Comparison of ENCODE assay signal across 1 cellular context in the genomic region with DNA sequence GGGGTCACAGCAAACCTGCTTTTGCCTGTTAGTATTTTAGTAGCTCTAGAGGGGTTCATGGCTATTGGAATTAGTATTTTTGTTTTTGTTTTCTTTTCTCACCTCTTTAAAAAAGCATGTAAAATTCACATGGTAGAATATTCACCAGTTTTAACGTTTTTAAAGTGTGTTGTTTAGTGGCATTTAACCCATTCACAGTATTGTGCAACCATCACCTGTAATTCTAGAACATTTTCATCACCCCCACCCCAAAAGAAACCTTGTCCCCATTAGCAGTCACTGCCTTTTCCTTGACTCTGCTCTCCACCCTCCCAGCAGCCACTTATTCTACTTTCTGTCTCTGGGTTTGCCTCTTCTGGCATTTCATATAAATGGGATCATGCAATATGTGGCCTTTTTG.
TF ChIP-seq lines count a peak whose summit lies in the region.

No MANE protein-coding gene starts in this region.

TF ChIP-seq in IMR-90, 13 proteins besides CTCF, POLR2A, EP300 and RAD21:
- TF ChIP-seq RCOR1 (IDR thresholded peaks at IDR 0.05; ENCODE audit: insufficient replicate concordance, low read length), result no peak
- peak; percentile 66 for TF ChIP-seq CEBPB (IDR thresholded peaks at IDR 0.05; ENCODE audit: low read depth, low read length)
